25 cellular contexts compared by ENCODE assay signal in genomic region chr6:46772038-46772437, GRCh38. TPM values are rescaled to one million over a fixed set of nuclear protein-coding genes. Genes with fewer than 3 reads are reported as not detected.
DNase-seq lines count a peak whose midpoint lies in the region; ATAC-seq and TF ChIP-seq lines count a peak whose summit lies in the region.
"Had no signal": no experiment of that assay in that cellular context is flagged by ENCODE, and none has a peak within 500 bp of the region (broad histone marks: within the 10 kb centered on the region; RNA-seq: fewer than 3 reads in every experiment).

No MANE protein-coding gene starts in this region.

- ATAC-seq in left ventricle myocardium superior = peak; percentile 50
- no peak for ATAC-seq in upper lobe of right lung
- no peak for ATAC-seq in natural killer cell treated with Interleukin-12 subunit alpha and Interleukin-12 subunit beta and Interleukin-15 and Interleukin-18, amount 100 ng/mL, for 72 hours
- ATAC-seq: activated T-cell treated with anti-CD3 and anti-CD28 coated beads, Interleukin-2, amount 50 U/mL, for 4 hours had no signal

- H3K4me3 ChIP-seq in muscle layer of duodenum (ENCODE audit: low read depth in 1 of 2, low read length in 2 of 2) (no peak overlapping the region), upper lobe of right lung (no peak overlapping the region)
- H3K4me3 ChIP-seq: BLaER1, prostate gland had no signal

- DNase-seq in left ventricle myocardium superior = no peak
- DNase-seq in cardiac septum (ENCODE audit: low spot score) = no peak
- no peak for DNase-seq in upper lobe of right lung
- no peak for DNase-seq in natural killer cell treated with Interleukin-12 subunit alpha and Interleukin-12 subunit beta and Interleukin-15 and Interleukin-18, amount 100 ng/mL, for 72 hours (ENCODE audit: low spot score)
- no peak for DNase-seq in activated effector memory CD4-positive, alpha-beta T cell treated with anti-CD3 and anti-CD28 coated beads, Interleukin-2, amount 50 U/mL, for 16 hours
- DNase-seq in posterior vena cava (ENCODE audit: low spot score) = no peak
- DNase-seq: ACHN; activated CD4-positive, alpha-beta T cell treated with anti-CD3 and anti-CD28 coated beads for 4 hours; activated T-cell treated with anti-CD3 and anti-CD28 coated beads, Interleukin-2, amount 50 U/mL, for 4 hours; Caco-2; DMS79; GDM1; islet precursor cell; mammary epithelial cell; NCI-H1417 treated with DMSO at 0.1 percent for 48 hours; NCI-H774; stimulated activated CD4-positive, alpha-beta T cell treated with anti-CD3 and anti-CD28 coated beads, Interleukin-2, amount 100 ng/mL, for 24 hours had no signal

- no peak for TF ChIP-seq CTCF in upper lobe of right lung (IDR thresholded peaks at IDR 0.05)

- no peaks in the 10 kb centered on the region for H3K9me3 Mint-ChIP-seq in natural killer cell treated with Interleukin-12 subunit alpha and Interleukin-12 subunit beta and Interleukin-15 and Interleukin-18, amount 100 ng/mL, for 72 hours
- H3K9me3 Mint-ChIP-seq: activated T-cell treated with anti-CD3 and anti-CD28 coated beads, Interleukin-2, amount 50 U/mL, for 4 hours had no signal

- no peaks in the 10 kb centered on the region for H3K36me3 Mint-ChIP-seq in natural killer cell treated with Interleukin-12 subunit alpha and Interleukin-12 subunit beta and Interleukin-15 and Interleukin-18, amount 100 ng/mL, for 72 hours
- H3K36me3 Mint-ChIP-seq: IgD-negative memory B cell had no signal

- no peaks in the 10 kb centered on the region for H3K9me3 ChIP-seq in muscle layer of duodenum (ENCODE audit: control insufficient read depth in 1 of 2, low read length in 2 of 2)
- no peaks in the 10 kb centered on the region for H3K9me3 ChIP-seq in upper lobe of right lung
- H3K9me3 ChIP-seq: BLaER1, Caco-2, prostate gland had no signal

- peaks cover 4 to 5% of the 10 kb centered on the region in 2 donors for H3K27me3 Mint-ChIP-seq in natural killer cell treated with Interleukin-12 subunit alpha and Interleukin-12 subunit beta and Interleukin-15 and Interleukin-18, amount 100 ng/mL, for 72 hours
- H3K27me3 Mint-ChIP-seq: IgD-negative memory B cell had no signal

- H3K4me3 Mint-ChIP-seq in natural killer cell treated with Interleukin-12 subunit alpha and Interleukin-12 subunit beta and Interleukin-15 and Interleukin-18, amount 100 ng/mL, for 72 hours = no peak overlapping the region
- H3K4me3 Mint-ChIP-seq: activated T-cell treated with anti-CD3 and anti-CD28 coated beads, Interleukin-2, amount 50 U/mL, for 4 hours; IgD-negative memory B cell had no signal

- H3K4me1 Mint-ChIP-seq in natural killer cell treated with Interleukin-12 subunit alpha and Interleukin-12 subunit beta and Interleukin-15 and Interleukin-18, amount 100 ng/mL, for 72 hours (ENCODE audit: low read depth in 2 of 2) = no peaks in the 10 kb centered on the region

- H3K36me3 ChIP-seq in muscle layer of duodenum (ENCODE audit: control insufficient read depth in 1 of 2, insufficient read depth in 2 of 2, low read length in 2 of 2) = no peaks in the 10 kb centered on the region
- no peaks in the 10 kb centered on the region for H3K36me3 ChIP-seq in upper lobe of right lung
- H3K36me3 ChIP-seq: BLaER1, prostate gland had no signal

- H3K4me1 ChIP-seq in muscle layer of duodenum (ENCODE audit: control insufficient read depth in 1 of 2, insufficient read depth in 2 of 2, low read length in 2 of 2) (no peaks in the 10 kb centered on the region), upper lobe of right lung (peaks cover 6% of the 10 kb centered on the region)
- H3K4me1 ChIP-seq: BLaER1, Caco-2, prostate gland had no signal

- H3K27me3 ChIP-seq in muscle layer of duodenum (ENCODE audit: low read depth, low read length) (no peaks in the 10 kb centered on the region), upper lobe of right lung (no peaks in the 10 kb centered on the region)
- H3K27me3 ChIP-seq: BLaER1 had no signal

- H3K27ac Mint-ChIP-seq in natural killer cell treated with Interleukin-12 subunit alpha and Interleukin-12 subunit beta and Interleukin-15 and Interleukin-18, amount 100 ng/mL, for 72 hours = no peak overlapping the region
- H3K27ac Mint-ChIP-seq: IgD-negative memory B cell had no signal

- intact Hi-C loops in left ventricle myocardium superior (cut with micrococcal nuclease) = no loop called here
- intact Hi-C loops in cardiac septum (cut with DNase I) = no loop called here
- intact Hi-C loops in upper lobe of right lung (cut with DNase I) = no loop called here
- intact Hi-C loops in posterior vena cava (cut with DNase I) = no loop called here

- H3K27ac ChIP-seq in cingulate gyrus (ENCODE audit: low read depth, low read length) (peak overlapping the region; percentile 67), muscle layer of duodenum (ENCODE audit: low read length) (peak overlapping the region; percentile 12), upper lobe of right lung (peak overlapping the region; percentile 24)
- H3K27ac ChIP-seq: BLaER1, prostate gland, VCaP had no signal

RNA-seq across cellular contexts. Expression of gene MEP1A, which starts 21.2 kb away (rescaled TPM):
- not detected for total RNA-seq in left ventricle myocardium superior
- not detected for total RNA-seq in cardiac septum
- not detected for total RNA-seq in upper lobe of right lung
- total RNA-seq in natural killer cell treated with Interleukin-12 subunit alpha and Interleukin-12 subunit beta and Interleukin-15 and Interleukin-18, amount 100 ng/mL, for 72 hours = not detected
- total RNA-seq in posterior vena cava = not detected
- total RNA-seq: activated T-cell treated with anti-CD3 and anti-CD28 coated beads, Interleukin-2, amount 50 U/mL, for 4 hours; glomerular endothelial cell; H1 had no signal

RNA-seq across cellular contexts. Expression of gene ANKRD66, which starts 25.3 kb away (rescaled TPM):
- total RNA-seq in left ventricle myocardium superior (not detected), cardiac septum (not detected), upper lobe of right lung (not detected), posterior vena cava (not detected)
- not detected for total RNA-seq in natural killer cell treated with Interleukin-12 subunit alpha and Interleukin-12 subunit beta and Interleukin-15 and Interleukin-18, amount 100 ng/mL, for 72 hours
- total RNA-seq: activated T-cell treated with anti-CD3 and anti-CD28 coated beads, Interleukin-2, amount 50 U/mL, for 4 hours; Caco-2; glomerular endothelial cell; H1; mammary epithelial cell; prostate gland had no signal

RNA-seq across cellular contexts. Expression of gene PLA2G7, which starts 36.9 kb away (rescaled TPM):
- total RNA-seq in left ventricle myocardium superior = 0.15 TPM
- 0.46 TPM for total RNA-seq in cardiac septum
- total RNA-seq in upper lobe of right lung = 38.8 TPM
- total RNA-seq in natural killer cell treated with Interleukin-12 subunit alpha and Interleukin-12 subunit beta and Interleukin-15 and Interleukin-18, amount 100 ng/mL, for 72 hours = not detected
- total RNA-seq in posterior vena cava = 1 to 10 TPM; 1.5 to 2.7 TPM
- total RNA-seq: activated T-cell treated with anti-CD3 and anti-CD28 coated beads, Interleukin-2, amount 50 U/mL, for 4 hours; glomerular endothelial cell had no signal

Comparison
In these comparisons a context has a peak if more than half of its experiments do, and no peak if none do; other contexts are left out.
1. H3K27ac ChIP-seq: peak in every context shown above with its lines; median percentile 67 in cingulate gyrus; 24 in upper lobe of right lung; 12 in muscle layer of duodenum.
2. RNA of gene PLA2G7, which starts 36.9 kb away (total RNA-seq): 38.8 TPM in upper lobe of right lung (single experiment); 1.5 to 2.7 TPM in posterior vena cava, 0.46 TPM in cardiac septum (single experiment), 0.15 TPM in left ventricle myocardium superior (single experiment) and not detected in natural killer cell treated with Interleukin-12 subunit alpha and Interleukin-12 subunit beta and Interleukin-15 and Interleukin-18, amount 100 ng/mL, for 72 hours; every median in the first group is over 10 times any median in the second.